Comparison of ENCODE assay signal across 1 cellular context in the genomic region with DNA sequence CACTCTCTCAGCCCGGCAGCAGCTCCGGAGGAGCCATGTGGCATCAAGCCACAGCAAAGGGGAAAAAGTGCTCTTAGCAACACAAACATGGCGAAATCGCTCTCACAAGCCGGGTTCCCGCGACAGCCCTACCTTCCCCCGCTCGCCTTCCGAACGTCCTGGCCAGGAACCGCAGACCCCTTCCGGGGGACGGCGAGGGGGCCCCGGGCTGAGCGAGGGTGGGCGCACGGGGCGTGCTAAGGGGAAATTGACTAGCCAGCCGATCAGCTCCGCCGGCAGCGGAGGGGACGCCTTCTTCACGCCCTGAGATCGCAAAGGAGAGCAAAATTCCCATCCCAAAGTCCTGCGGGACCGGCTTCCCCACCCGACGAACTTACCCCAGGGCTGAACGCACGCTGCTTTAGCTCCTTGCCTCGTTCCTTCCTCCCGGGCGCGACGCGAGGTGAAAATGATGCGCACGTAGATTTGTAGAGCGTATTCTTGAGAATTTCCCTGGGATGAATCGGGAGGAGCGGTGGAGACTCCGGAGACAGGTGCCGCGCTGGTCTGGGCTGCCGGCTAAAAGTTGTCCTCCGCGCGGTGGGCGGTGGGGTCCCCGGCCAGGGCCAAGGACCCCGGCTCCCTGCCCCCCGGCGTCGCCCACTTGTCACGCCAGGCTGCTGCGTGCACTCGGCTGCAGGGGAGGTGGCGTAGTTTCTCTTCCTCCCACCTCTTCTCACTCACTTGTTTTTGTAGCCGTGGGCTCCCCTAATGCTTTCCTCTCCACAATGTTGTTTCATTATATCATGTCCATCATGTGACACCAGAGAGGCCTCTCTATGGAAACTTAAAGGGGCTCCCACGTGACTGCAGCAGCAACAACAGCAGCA.
TF ChIP-seq lines count a peak whose summit lies in the region.

No MANE protein-coding gene starts in this region.

TF ChIP-seq in HEK293, 187 proteins besides CTCF, POLR2A, EP300 and RAD21 (continued from another document and continues in another):
- TF ChIP-seq, protein P1, sequence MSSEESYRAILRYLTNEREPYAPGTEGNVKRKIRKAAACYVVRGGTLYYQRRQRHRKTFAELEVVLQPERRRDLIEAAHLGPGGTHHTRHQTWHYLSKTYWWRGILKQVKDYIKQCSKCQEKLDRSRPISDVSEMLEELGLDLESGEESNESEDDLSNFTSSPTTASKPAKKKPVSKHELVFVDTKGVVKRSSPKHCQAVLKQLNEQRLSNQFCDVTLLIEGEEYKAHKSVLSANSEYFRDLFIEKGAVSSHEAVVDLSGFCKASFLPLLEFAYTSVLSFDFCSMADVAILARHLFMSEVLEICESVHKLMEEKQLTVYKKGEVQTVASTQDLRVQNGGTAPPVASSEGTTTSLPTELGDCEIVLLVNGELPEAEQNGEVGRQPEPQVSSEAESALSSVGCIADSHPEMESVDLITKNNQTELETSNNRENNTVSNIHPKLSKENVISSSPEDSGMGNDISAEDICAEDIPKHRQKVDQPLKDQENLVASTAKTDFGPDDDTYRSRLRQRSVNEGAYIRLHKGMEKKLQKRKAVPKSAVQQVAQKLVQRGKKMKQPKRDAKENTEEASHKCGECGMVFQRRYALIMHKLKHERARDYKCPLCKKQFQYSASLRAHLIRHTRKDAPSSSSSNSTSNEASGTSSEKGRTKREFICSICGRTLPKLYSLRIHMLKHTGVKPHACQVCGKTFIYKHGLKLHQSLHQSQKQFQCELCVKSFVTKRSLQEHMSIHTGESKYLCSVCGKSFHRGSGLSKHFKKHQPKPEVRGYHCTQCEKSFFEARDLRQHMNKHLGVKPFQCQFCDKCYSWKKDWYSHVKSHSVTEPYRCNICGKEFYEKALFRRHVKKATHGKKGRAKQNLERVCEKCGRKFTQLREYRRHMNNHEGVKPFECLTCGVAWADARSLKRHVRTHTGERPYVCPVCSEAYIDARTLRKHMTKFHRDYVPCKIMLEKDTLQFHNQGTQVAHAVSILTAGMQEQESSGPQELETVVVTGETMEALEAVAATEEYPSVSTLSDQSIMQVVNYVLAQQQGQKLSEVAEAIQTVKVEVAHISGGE (tag by site-specific recombination; conservative IDR thresholded peaks at IDR 0.05; ENCODE audit: low read depth): peak; percentile 27
- TF ChIP-seq SP7 (tag by site-specific recombination; IDR thresholded peaks at IDR 0.05): peak; percentile 48
- TF ChIP-seq GLIS2 (tag by site-specific recombination; IDR thresholded peaks at IDR 0.05): peak; percentile 83
- TF ChIP-seq ZNF600 (tag by site-specific recombination; IDR thresholded peaks at IDR 0.05): peak; percentile 55; the same call in 1 of the 2 replicates
- no peak for TF ChIP-seq ZNF510 (tag by site-specific recombination; IDR thresholded peaks at IDR 0.05; ENCODE audit: insufficient replicate concordance)
- peak; percentile 41; the same call in 1 of the 2 replicates for TF ChIP-seq GLIS1 (tag by site-specific recombination; IDR thresholded peaks at IDR 0.05)
- TF ChIP-seq, protein P2, sequence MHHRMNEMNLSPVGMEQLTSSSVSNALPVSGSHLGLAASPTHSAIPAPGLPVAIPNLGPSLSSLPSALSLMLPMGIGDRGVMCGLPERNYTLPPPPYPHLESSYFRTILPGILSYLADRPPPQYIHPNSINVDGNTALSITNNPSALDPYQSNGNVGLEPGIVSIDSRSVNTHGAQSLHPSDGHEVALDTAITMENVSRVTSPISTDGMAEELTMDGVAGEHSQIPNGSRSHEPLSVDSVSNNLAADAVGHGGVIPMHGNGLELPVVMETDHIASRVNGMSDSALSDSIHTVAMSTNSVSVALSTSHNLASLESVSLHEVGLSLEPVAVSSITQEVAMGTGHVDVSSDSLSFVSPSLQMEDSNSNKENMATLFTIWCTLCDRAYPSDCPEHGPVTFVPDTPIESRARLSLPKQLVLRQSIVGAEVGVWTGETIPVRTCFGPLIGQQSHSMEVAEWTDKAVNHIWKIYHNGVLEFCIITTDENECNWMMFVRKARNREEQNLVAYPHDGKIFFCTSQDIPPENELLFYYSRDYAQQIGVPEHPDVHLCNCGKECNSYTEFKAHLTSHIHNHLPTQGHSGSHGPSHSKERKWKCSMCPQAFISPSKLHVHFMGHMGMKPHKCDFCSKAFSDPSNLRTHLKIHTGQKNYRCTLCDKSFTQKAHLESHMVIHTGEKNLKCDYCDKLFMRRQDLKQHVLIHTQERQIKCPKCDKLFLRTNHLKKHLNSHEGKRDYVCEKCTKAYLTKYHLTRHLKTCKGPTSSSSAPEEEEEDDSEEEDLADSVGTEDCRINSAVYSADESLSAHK (tag by site-specific recombination; IDR thresholded peaks at IDR 0.05): peak; percentile 57
- no peak for TF ChIP-seq ZNF354C (tag by site-specific recombination; IDR thresholded peaks at IDR 0.05; ENCODE audit: borderline replicate concordance, low read depth)
- TF ChIP-seq ZNF324 (tag by site-specific recombination; IDR thresholded peaks at IDR 0.05): 0 out of 2 replicates have a peak, but pooled peaks have one; percentile 14
- no peak for TF ChIP-seq ZNF423 (tag by site-specific recombination; IDR thresholded peaks at IDR 0.05)
- TF ChIP-seq ZNF221 (tag by site-specific recombination; IDR thresholded peaks at IDR 0.05; ENCODE audit: borderline replicate concordance): no peak
- peak; percentile 81 for TF ChIP-seq ZBTB8A (tag by site-specific recombination; IDR thresholded peaks at IDR 0.05)
- TF ChIP-seq SCRT2 (tag by site-specific recombination; IDR thresholded peaks at IDR 0.05): no peak
- TF ChIP-seq, protein P3, sequence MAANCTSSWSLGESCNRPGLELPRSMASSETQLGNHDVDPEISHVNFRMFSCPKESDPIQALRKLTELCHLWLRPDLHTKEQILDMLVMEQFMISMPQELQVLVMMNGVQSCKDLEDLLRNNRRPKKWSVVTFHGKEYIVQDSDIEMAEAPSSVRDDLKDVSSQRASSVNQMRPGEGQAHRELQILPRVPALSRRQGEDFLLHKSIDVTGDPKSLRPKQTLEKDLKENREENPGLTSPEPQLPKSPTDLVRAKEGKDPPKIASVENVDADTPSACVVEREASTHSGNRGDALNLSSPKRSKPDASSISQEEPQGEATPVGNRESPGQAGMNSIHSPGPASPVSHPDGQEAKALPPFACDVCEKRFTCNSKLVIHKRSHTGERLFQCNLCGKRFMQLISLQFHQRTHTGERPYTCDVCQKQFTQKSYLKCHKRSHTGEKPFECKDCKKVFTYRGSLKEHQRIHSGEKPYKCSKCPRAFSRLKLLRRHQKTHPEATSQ (tag by site-specific recombination; IDR thresholded peaks at IDR 0.05): 0 out of 2 replicates have a peak, but pooled peaks have one; percentile 21
- TF ChIP-seq, protein P4, sequence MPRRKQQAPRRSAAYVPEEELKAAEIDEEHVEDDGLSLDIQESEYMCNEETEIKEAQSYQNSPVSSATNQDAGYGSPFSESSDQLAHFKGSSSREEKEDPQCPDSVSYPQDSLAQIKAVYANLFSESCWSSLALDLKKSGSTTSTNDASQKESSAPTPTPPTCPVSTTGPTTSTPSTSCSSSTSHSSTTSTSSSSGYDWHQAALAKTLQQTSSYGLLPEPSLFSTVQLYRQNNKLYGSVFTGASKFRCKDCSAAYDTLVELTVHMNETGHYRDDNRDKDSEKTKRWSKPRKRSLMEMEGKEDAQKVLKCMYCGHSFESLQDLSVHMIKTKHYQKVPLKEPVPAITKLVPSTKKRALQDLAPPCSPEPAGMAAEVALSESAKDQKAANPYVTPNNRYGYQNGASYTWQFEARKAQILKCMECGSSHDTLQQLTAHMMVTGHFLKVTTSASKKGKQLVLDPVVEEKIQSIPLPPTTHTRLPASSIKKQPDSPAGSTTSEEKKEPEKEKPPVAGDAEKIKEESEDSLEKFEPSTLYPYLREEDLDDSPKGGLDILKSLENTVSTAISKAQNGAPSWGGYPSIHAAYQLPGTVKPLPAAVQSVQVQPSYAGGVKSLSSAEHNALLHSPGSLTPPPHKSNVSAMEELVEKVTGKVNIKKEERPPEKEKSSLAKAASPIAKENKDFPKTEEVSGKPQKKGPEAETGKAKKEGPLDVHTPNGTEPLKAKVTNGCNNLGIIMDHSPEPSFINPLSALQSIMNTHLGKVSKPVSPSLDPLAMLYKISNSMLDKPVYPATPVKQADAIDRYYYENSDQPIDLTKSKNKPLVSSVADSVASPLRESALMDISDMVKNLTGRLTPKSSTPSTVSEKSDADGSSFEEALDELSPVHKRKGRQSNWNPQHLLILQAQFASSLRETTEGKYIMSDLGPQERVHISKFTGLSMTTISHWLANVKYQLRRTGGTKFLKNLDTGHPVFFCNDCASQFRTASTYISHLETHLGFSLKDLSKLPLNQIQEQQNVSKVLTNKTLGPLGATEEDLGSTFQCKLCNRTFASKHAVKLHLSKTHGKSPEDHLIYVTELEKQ (tag by site-specific recombination; IDR thresholded peaks at IDR 0.05; ENCODE audit: borderline replicate concordance): no peak
- no peak for TF ChIP-seq ZNF138 (tag by site-specific recombination; IDR thresholded peaks at IDR 0.05; ENCODE audit: borderline replicate concordance)
- peak; percentile 56 for TF ChIP-seq KLF8 (tag by site-specific recombination; IDR thresholded peaks at IDR 0.05)
- peak; percentile 50; the same call in 1 of the 2 replicates for TF ChIP-seq IKZF3 (tag by site-specific recombination; IDR thresholded peaks at IDR 0.05)
- 0 out of 2 replicates have a peak, but pooled peaks have one; percentile 18 for TF ChIP-seq KLF16 (tag by site-specific recombination; IDR thresholded peaks at IDR 0.05)
- peak; percentile 99 for TF ChIP-seq ZNF24 (tag by site-specific recombination; IDR thresholded peaks at IDR 0.05)
- 0 out of 2 replicates have a peak, but pooled peaks have one; percentile 13 for TF ChIP-seq ZNF623 (tag by site-specific recombination; IDR thresholded peaks at IDR 0.05)
- peak; percentile 66 for TF ChIP-seq ZNF660 (tag by site-specific recombination; IDR thresholded peaks at IDR 0.05)
- TF ChIP-seq, protein P5, sequence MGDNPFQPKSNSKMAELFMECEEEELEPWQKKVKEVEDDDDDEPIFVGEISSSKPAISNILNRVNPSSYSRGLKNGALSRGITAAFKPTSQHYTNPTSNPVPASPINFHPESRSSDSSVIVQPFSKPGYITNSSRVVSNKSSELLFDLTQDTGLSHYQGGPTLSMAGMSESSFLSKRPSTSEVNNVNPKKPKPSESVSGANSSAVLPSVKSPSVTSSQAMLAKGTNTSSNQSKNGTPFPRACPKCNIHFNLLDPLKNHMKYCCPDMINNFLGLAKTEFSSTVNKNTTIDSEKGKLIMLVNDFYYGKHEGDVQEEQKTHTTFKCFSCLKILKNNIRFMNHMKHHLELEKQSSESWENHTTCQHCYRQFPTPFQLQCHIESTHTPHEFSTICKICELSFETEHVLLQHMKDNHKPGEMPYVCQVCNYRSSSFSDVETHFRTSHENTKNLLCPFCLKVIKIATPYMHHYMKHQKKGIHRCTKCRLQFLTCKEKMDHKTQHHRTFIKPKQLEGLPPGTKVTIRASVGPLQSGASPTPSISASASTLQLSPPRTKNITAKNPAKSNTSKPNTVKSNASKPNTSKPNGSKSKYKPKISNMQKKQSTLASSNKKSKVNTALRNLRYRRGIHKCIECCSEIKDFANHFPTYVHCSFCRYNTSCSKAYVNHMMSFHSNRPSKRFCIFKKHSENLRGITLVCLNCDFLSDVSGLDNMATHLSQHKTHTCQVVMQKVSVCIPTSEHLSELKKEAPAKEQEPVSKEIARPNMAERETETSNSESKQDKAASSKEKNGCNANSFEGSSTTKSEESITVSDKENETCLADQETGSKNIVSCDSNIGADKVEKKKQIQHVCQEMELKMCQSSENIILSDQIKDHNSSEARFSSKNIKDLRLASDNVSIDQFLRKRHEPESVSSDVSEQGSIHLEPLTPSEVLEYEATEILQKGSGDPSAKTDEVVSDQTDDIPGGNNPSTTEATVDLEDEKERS (tag by site-specific recombination; IDR thresholded peaks at IDR 0.05): no peak
- TF ChIP-seq ZBTB20 (tag by site-specific recombination; IDR thresholded peaks at IDR 0.05): peak; percentile 96
- TF ChIP-seq, protein P6, sequence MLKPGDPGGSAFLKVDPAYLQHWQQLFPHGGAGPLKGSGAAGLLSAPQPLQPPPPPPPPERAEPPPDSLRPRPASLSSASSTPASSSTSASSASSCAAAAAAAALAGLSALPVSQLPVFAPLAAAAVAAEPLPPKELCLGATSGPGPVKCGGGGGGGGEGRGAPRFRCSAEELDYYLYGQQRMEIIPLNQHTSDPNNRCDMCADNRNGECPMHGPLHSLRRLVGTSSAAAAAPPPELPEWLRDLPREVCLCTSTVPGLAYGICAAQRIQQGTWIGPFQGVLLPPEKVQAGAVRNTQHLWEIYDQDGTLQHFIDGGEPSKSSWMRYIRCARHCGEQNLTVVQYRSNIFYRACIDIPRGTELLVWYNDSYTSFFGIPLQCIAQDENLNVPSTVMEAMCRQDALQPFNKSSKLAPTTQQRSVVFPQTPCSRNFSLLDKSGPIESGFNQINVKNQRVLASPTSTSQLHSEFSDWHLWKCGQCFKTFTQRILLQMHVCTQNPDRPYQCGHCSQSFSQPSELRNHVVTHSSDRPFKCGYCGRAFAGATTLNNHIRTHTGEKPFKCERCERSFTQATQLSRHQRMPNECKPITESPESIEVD (tag by site-specific recombination; IDR thresholded peaks at IDR 0.05): no peak
- no peak for TF ChIP-seq ZFP41 (tag by site-specific recombination; IDR thresholded peaks at IDR 0.05; ENCODE audit: borderline replicate concordance)
- TF ChIP-seq ZNF341 (tag by site-specific recombination; IDR thresholded peaks at IDR 0.05; ENCODE audit: low read depth): peak; percentile 50
- TF ChIP-seq ZBTB17 (tag by site-specific recombination; IDR thresholded peaks at IDR 0.05): peak; percentile 73
- TF ChIP-seq, protein P7, sequence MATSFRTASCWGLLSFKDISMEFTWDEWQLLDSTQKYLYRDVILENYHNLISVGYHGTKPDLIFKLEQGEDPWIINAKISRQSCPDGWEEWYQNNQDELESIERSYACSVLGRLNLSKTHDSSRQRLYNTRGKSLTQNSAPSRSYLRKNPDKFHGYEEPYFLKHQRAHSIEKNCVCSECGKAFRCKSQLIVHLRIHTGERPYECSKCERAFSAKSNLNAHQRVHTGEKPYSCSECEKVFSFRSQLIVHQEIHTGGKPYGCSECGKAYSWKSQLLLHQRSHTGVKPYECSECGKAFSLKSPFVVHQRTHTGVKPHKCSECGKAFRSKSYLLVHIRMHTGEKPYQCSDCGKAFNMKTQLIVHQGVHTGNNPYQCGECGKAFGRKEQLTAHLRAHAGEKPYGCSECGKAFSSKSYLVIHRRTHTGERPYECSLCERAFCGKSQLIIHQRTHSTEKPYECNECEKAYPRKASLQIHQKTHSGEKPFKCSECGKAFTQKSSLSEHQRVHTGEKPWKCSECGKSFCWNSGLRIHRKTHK (tag by site-specific recombination; IDR thresholded peaks at IDR 0.05): no peak
- TF ChIP-seq ZNF561 (tag by site-specific recombination; IDR thresholded peaks at IDR 0.05; ENCODE audit: borderline replicate concordance): peak; percentile 53; the same call in 1 of the 2 replicates
- no peak for TF ChIP-seq ZNF114 (tag by site-specific recombination; IDR thresholded peaks at IDR 0.05)
- TF ChIP-seq GFI1B (tag by site-specific recombination; IDR thresholded peaks at IDR 0.05): no peak
- peak; percentile 41 for TF ChIP-seq ZBTB48 (tag by site-specific recombination; IDR thresholded peaks at IDR 0.05)
- TF ChIP-seq ZNF169 (tag by site-specific recombination; IDR thresholded peaks at IDR 0.05): no peak
- TF ChIP-seq ZNF843 (tag by site-specific recombination; IDR thresholded peaks at IDR 0.05): peak; percentile 44; the same call in 1 of the 2 replicates
- no peak for TF ChIP-seq ZNF202 (tag by site-specific recombination; IDR thresholded peaks at IDR 0.05; ENCODE audit: borderline replicate concordance)
- TF ChIP-seq, protein P8, sequence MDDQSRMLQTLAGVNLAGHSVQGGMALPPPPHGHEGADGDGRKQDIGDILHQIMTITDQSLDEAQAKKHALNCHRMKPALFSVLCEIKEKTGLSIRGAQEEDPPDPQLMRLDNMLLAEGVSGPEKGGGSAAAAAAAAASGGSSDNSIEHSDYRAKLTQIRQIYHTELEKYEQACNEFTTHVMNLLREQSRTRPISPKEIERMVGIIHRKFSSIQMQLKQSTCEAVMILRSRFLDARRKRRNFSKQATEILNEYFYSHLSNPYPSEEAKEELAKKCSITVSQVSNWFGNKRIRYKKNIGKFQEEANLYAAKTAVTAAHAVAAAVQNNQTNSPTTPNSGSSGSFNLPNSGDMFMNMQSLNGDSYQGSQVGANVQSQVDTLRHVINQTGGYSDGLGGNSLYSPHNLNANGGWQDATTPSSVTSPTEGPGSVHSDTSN (CRISPR knock-in tag; IDR thresholded peaks at IDR 0.05): no peak
